ENCODE assay signal across 1 cellular context in genomic region chr22:36873614-36874308, GRCh38.
TF ChIP-seq lines count a peak whose summit lies in the region.

No MANE protein-coding gene starts in this region.

TF ChIP-seq in GM23338, 12 proteins besides CTCF, POLR2A, EP300 and RAD21 (continued from another document):
- no peak for TF ChIP-seq NANOG (IDR thresholded peaks at IDR 0.05; ENCODE audit: borderline replicate concordance)
- TF ChIP-seq REST (IDR thresholded peaks at IDR 0.05; ENCODE audit: unreplicated experiment): no peak
- no peak for TF ChIP-seq JUNB (IDR thresholded peaks at IDR 0.05; ENCODE audit: unreplicated experiment)
- TF ChIP-seq STAT1 (IDR thresholded peaks at IDR 0.05; ENCODE audit: unreplicated experiment): no peak
- TF ChIP-seq ZNF331 (CRISPR knock-in tag; IDR thresholded peaks at IDR 0.05; ENCODE audit: low read depth): no peak
- TF ChIP-seq EZH2phosphoT487 (IDR thresholded peaks at IDR 0.05; ENCODE audit: unreplicated experiment): no peak
- TF ChIP-seq ZNF114 (CRISPR knock-in tag; IDR thresholded peaks at IDR 0.05): no peak
- no peak for TF ChIP-seq EZH2 (IDR thresholded peaks at IDR 0.05; ENCODE audit: low read depth, unreplicated experiment)
